Comparison of ENCODE assay signal across 1 cellular context in genomic region chr1:202010042-202011015, GRCh38.
A peak's percentile ranks its signal among the peaks of the same experiment; 100 is the strongest.
TF ChIP-seq lines count a peak whose summit lies in the region.

Gene ELF3, plus strand, starts transcription at chr1:202010587. Its CDS starts 550 bp downstream, at chr1:202011137.

TF ChIP-seq in HepG2, 621 proteins besides CTCF, POLR2A, EP300 and RAD21 (continued from another document and continues in another):
- TF ChIP-seq ZBTB10 (CRISPR knock-in tag; IDR thresholded peaks at IDR 0.05; ENCODE audit: borderline replicate concordance) (no peak), TGIF2 (CRISPR knock-in tag; IDR thresholded peaks at IDR 0.05) (0 out of 2 replicates have a peak, but pooled peaks have one; percentile 49), MBD4 (IDR thresholded peaks at IDR 0.05; ENCODE audit: borderline replicate concordance, low read length) (no peak), CSRNP2 (CRISPR knock-in tag; conservative IDR thresholded peaks at IDR 0.05; ENCODE audit: low read depth) (no peak), NR2F2 (IDR thresholded peaks at IDR 0.05; ENCODE audit: borderline replicate concordance, low read depth) (no peak; the same call in 1 of the 2 replicates), TARDBP (CRISPR knock-in tag; IDR thresholded peaks at IDR 0.05) (peak; percentile 55; the same call in 1 of the 2 replicates), ZNF883 (CRISPR knock-in tag; IDR thresholded peaks at IDR 0.05; ENCODE audit: not compliant biosample characterization) (peak; percentile 70), ADNP (CRISPR knock-in tag; IDR thresholded peaks at IDR 0.05) (no peak), PITX1 (CRISPR knock-in tag; IDR thresholded peaks at IDR 0.05) (peak; percentile 73; the same call in 1 of the 2 replicates), ZNF670 (CRISPR knock-in tag; IDR thresholded peaks at IDR 0.05; ENCODE audit: borderline replicate concordance) (0 out of 2 replicates have a peak, but pooled peaks have one; percentile 26), ZNF513 (CRISPR knock-in tag; conservative IDR thresholded peaks at IDR 0.05) (no peak), NFKBIZ (CRISPR knock-in tag; IDR thresholded peaks at IDR 0.05) (peak; percentile 100), ZNF546 (CRISPR knock-in tag; conservative IDR thresholded peaks at IDR 0.05) (0 out of 2 replicates have a peak, but pooled peaks have one; percentile 79), ZSCAN9 (CRISPR knock-in tag; IDR thresholded peaks at IDR 0.05; ENCODE audit: borderline replicate concordance) (peak; percentile 57), ZFP82 (CRISPR knock-in tag; IDR thresholded peaks at IDR 0.05; ENCODE audit: borderline replicate concordance) (peak; percentile 83; the same call in 1 of the 2 replicates), ZFP36L1 (CRISPR knock-in tag; IDR thresholded peaks at IDR 0.05) (peak; percentile 31; the same call in 1 of the 2 replicates), SIX1 (CRISPR knock-in tag; IDR thresholded peaks at IDR 0.05; ENCODE audit: borderline replicate concordance) (peak; percentile 96), ZNF18 (CRISPR knock-in tag; IDR thresholded peaks at IDR 0.05; ENCODE audit: insufficient replicate concordance) (peak; percentile 93), ZNF598 (CRISPR knock-in tag; IDR thresholded peaks at IDR 0.05; ENCODE audit: borderline replicate concordance) (no peak; the same call in 1 of the 2 replicates), ZFP91 (CRISPR knock-in tag; IDR thresholded peaks at IDR 0.05; ENCODE audit: borderline replicate concordance) (peak; percentile 53; the same call in 1 of the 2 replicates), MAX (IDR thresholded peaks at IDR 0.05) (peak; percentile 59), ZNF629 (CRISPR knock-in tag; conservative IDR thresholded peaks at IDR 0.05) (0 out of 2 replicates have a peak, but pooled peaks have one; percentile 22), JUND (CRISPR knock-in tag; IDR thresholded peaks at IDR 0.05) (no peak), PPARG (CRISPR knock-in tag; conservative IDR thresholded peaks at IDR 0.05) (peak; percentile 72), ZFP62 (CRISPR knock-in tag; IDR thresholded peaks at IDR 0.05) (no peak), CREM (IDR thresholded peaks at IDR 0.05) (peak; percentile 41; the same call in 1 of the 2 replicates), CREM (CRISPR knock-in tag; IDR thresholded peaks at IDR 0.05) (no peak), YEATS2 (CRISPR knock-in tag; IDR thresholded peaks at IDR 0.05; ENCODE audit: borderline replicate concordance) (0 out of 2 replicates have a peak, but pooled peaks have one; percentile 32), ZFY (CRISPR knock-in tag; IDR thresholded peaks at IDR 0.05) (peak; percentile 58), ZNF317 (CRISPR knock-in tag; IDR thresholded peaks at IDR 0.05) (peak; percentile 22; the same call in 1 of the 2 replicates), ZNF510 (CRISPR knock-in tag; IDR thresholded peaks at IDR 0.05; ENCODE audit: low read depth) (0 out of 2 replicates have a peak, but pooled peaks have one; percentile 42), ZNF280B (CRISPR knock-in tag; IDR thresholded peaks at IDR 0.05; ENCODE audit: borderline replicate concordance) (peak; percentile 69; the same call in 1 of the 2 replicates), ZKSCAN5 (CRISPR knock-in tag; IDR thresholded peaks at IDR 0.05) (no peak), HNF1A (IDR thresholded peaks at IDR 0.05; ENCODE audit: low read depth) (peak; percentile 92), HNF1A (CRISPR knock-in tag; IDR thresholded peaks at IDR 0.05; ENCODE audit: borderline replicate concordance) (peak; percentile 98), THAP11 (CRISPR knock-in tag; IDR thresholded peaks at IDR 0.05) (peak; percentile 67), SMAD1 (CRISPR knock-in tag; IDR thresholded peaks at IDR 0.05; ENCODE audit: borderline replicate concordance, low read depth) (0 out of 2 replicates have a peak, but pooled peaks have one; percentile 4), ZMYM4 (CRISPR knock-in tag; IDR thresholded peaks at IDR 0.05) (peak; percentile 93), POLR2AphosphoS5 (IDR thresholded peaks at IDR 0.05; ENCODE audit: low read depth, low read length) (peak; percentile 98), YY1 (IDR thresholded peaks at IDR 0.05; ENCODE audit: insufficient read depth, insufficient replicate concordance, low read depth, low read length) (no peak), ZNF773 (CRISPR knock-in tag; IDR thresholded peaks at IDR 0.05; ENCODE audit: borderline replicate concordance) (no peak), SETDB1 (CRISPR knock-in tag; IDR thresholded peaks at IDR 0.05; ENCODE audit: borderline replicate concordance) (no peak), POGZ (CRISPR knock-in tag; IDR thresholded peaks at IDR 0.05) (0 out of 2 replicates have a peak, but pooled peaks have one; percentile 17), IKZF5 (CRISPR knock-in tag; IDR thresholded peaks at IDR 0.05) (peak; percentile 65), ZNF552 (CRISPR knock-in tag; IDR thresholded peaks at IDR 0.05; ENCODE audit: borderline replicate concordance) (no peak), PHF21A (CRISPR knock-in tag; IDR thresholded peaks at IDR 0.05) (peak; percentile 89), SAFB2 (CRISPR knock-in tag; IDR thresholded peaks at IDR 0.05; ENCODE audit: borderline replicate concordance, low read depth) (peak; percentile 67; the same call in 1 of the 2 replicates), MXI1 (IDR thresholded peaks at IDR 0.05; ENCODE audit: borderline replicate concordance, low read depth, low read length) (peak; percentile 67; the same call in 2 of the 3 replicates), SOX6 (IDR thresholded peaks at IDR 0.05) (no peak), SOX6 (CRISPR knock-in tag; IDR thresholded peaks at IDR 0.05) (peak; percentile 61; the same call in 1 of the 2 replicates), HOXA9 (CRISPR knock-in tag; IDR thresholded peaks at IDR 0.05; ENCODE audit: borderline replicate concordance) (no peak), ZNF12 (CRISPR knock-in tag; IDR thresholded peaks at IDR 0.05) (0 out of 2 replicates have a peak, but pooled peaks have one; percentile 40)
